In the genomic region with DNA sequence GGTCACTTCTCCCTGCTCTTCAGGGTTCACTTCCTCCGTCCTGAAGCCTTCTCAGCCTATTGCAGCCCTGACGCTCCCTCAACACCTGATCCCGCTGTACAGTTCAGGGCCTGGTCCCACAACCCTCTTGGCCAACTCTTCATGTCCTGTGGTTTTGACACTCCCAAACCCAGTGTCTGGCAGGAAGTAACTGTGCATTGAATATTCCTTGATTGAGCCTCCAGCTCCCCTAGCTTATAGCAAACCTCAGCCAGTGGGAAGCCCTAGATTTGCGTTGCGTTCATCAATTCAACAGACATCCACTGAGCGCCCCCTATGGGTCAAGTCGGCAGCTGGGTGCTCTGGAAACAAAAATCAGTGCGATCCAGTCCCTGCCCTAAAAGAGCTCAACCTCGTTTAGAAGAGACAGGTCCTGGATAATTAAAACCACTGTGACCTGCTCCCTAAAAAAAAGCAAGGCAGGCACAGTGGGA, we compare ENCODE assay signal across 1 cellular context.
A peak's percentile ranks its signal among the peaks of the same experiment; 100 is the strongest.
TF ChIP-seq lines count a peak whose summit lies in the region.

No MANE protein-coding gene starts in this region.

TF ChIP-seq in IMR-90, 13 proteins besides CTCF, POLR2A, EP300 and RAD21:
- TF ChIP-seq RFX5 (IDR thresholded peaks at IDR 0.05; ENCODE audit: low read depth, low read length) (no peak), SMC3 (IDR thresholded peaks at IDR 0.05; ENCODE audit: low read depth, low read length) (peak; percentile 83), MAZ (IDR thresholded peaks at IDR 0.05; ENCODE audit: borderline replicate concordance, low read depth, low read length) (no peak), MXI1 (IDR thresholded peaks at IDR 0.05; ENCODE audit: borderline replicate concordance, low read depth, low read length) (no peak), USF2 (IDR thresholded peaks at IDR 0.05; ENCODE audit: low read depth, low read length) (no peak), CEBPB (IDR thresholded peaks at IDR 0.05; ENCODE audit: low read depth, low read length) (no peak), BHLHE40 (IDR thresholded peaks at IDR 0.05; ENCODE audit: low read depth, low read length) (no peak)
